25 cellular contexts compared by ENCODE assay signal in genomic region chr2:111667001-111667400, GRCh38.
DNase-seq lines count a peak whose midpoint lies in the region; ATAC-seq and TF ChIP-seq lines count a peak whose summit lies in the region.
"Had no signal": no experiment of that assay in that cellular context is flagged by ENCODE, and none has a peak within 500 bp of the region (broad histone marks: within the 10 kb centered on the region; RNA-seq: fewer than 3 reads in every experiment).

No MANE protein-coding gene starts in this region.

- H3K9me3 ChIP-seq in Panc1 (ENCODE audit: control insufficient read depth, insufficient read depth, low read depth, low read length) (no peaks in the 10 kb centered on the region), thyroid gland (no peaks in the 10 kb centered on the region)
- H3K9me3 ChIP-seq: A549, BE2C, Peyer's patch, SJSA1 had no signal

- peak overlapping the region; percentile 20 for H2AFZ ChIP-seq in ACC112 (ENCODE audit: low read length, unreplicated experiment)

- POLR2A ChIA-PET in Panc1 (lab: Charles Lee), result no interaction called here

- no peaks in the 10 kb centered on the region for H3K79me2 ChIP-seq in ACC112 (ENCODE audit: control insufficient read depth, insufficient read depth, low read length, unreplicated experiment)

- H3K27me3 ChIP-seq in ACC112 (ENCODE audit: insufficient read depth, low read length) (no peaks in the 10 kb centered on the region), Panc1 (ENCODE audit: control insufficient read depth, insufficient read depth, low read length) (no peaks in the 10 kb centered on the region), thyroid gland (no peaks in the 10 kb centered on the region)
- H3K27me3 ChIP-seq: BE2C, Peyer's patch, SJSA1 had no signal

- DNase-seq in Panc1 (ENCODE audit: low read depth, low spot score) (no peak), ecto neural progenitor cell (ENCODE audit: low spot score) (peak; percentile 13), thyroid gland (no peak), NCI-H446 (lab: John Stamatoyannopoulos, UW) (no peak), Right ventricle myocardium inferior (ENCODE audit: missing footprints) (no peak)
- DNase-seq: BE2C; COR-L47; DMS 273 treated with DMSO at 0.1 percent for 48 hours; DMS79 treated with DMSO at 0.1 percent for 48 hours; H7; MM.1S; NCI-H1048; NCI-H1436; NCI-H1930; NCI-H2227 treated with DMSO at 0.1 percent for 48 hours; NCI-H510A treated with DMSO at 0.1 percent for 48 hours; NCI-H774; NK-92 treated with Interleukin-12 subunit alpha and Interleukin-12 subunit beta, amount 100 ng/mL, for 24 hours; Peyer's patch had no signal

- H3K4me1 ChIP-seq in ACC112 (ENCODE audit: control insufficient read depth, insufficient read depth, low read length, unreplicated experiment) (peaks cover 19% of the 10 kb centered on the region), Panc1 (ENCODE audit: control insufficient read depth, insufficient read depth, low read length) (peaks cover 11% of the 10 kb centered on the region; the same call in 1 of the 2 replicates), thyroid gland (peaks cover 9 to 41% of the 10 kb centered on the region in 2 donors)
- H3K4me1 ChIP-seq: BE2C had no signal

- intact Hi-C loops in Panc1 (cut with micrococcal nuclease; ENCODE audit: unreplicated experiment) (no loop called here), thyroid gland (cut with DNase I) (no loop called here), Right ventricle myocardium inferior (cut with DNase I) (no loop called here)

- no peaks in the 10 kb centered on the region for H3K36me3 ChIP-seq in ACC112 (ENCODE audit: insufficient read depth, low read length)
- H3K36me3 ChIP-seq in Panc1 (ENCODE audit: control insufficient read depth, insufficient read depth, low read length), result no peaks in the 10 kb centered on the region
- no peaks in the 10 kb centered on the region for H3K36me3 ChIP-seq in thyroid gland
- H3K36me3 ChIP-seq: BE2C, Peyer's patch, SJSA1 had no signal

- no peak for TF ChIP-seq CTCF in Panc1 (IDR thresholded peaks at IDR 0.05)
- TF ChIP-seq CTCF in thyroid gland (IDR thresholded peaks at IDR 0.05), result no peak

- H3K27ac ChIP-seq in ACC112 (ENCODE audit: low read depth, low read length), result peak overlapping the region; percentile 20; the same call in 1 of the 2 replicates
- H3K27ac ChIP-seq in Panc1 (ENCODE audit: low read length), result 0 out of 2 replicates have a peak overlapping the region, but pooled peaks have one; percentile 46
- H3K27ac ChIP-seq in thyroid gland, result peak overlapping the region in 2 of 3 donors; percentile 19 to 66
- H3K27ac ChIP-seq: HL-60, Peyer's patch, SJSA1 had no signal

- BruUV-seq in Panc1 (replicated peaks; lab: Mats Ljungman, UMichigan), result no TSS peak

- ATAC-seq in Panc1 (no peak), HG03095 (IDR thresholded peaks at IDR 0.05; ENCODE audit: unreplicated experiment) (no peak), Right ventricle myocardium inferior (no peak)
- ATAC-seq: GM12878 had no signal

- CTCF ChIA-PET in Panc1 (lab: Charles Lee), result no interaction called here

- H3K4me3 ChIP-seq in ACC112 (ENCODE audit: low read depth, low read length) (no peak overlapping the region), Panc1 (ENCODE audit: low read depth in 2 of 2, low read length in 2 of 2) (no peak overlapping the region), thyroid gland (replicated peaks in 1 of 3) (no peak overlapping the region)
- H3K4me3 ChIP-seq: A549, GM12878, Peyer's patch, SJSA1 had no signal

- WGBS in thyroid gland, 2 donors, result 81 to 89% methylated on average over 8 of the region's 8 CpGs

- in situ Hi-C loops in Panc1 (cut with HindIII; ENCODE audit: low pct_unique_long_range_greater_than_20kb, low sequenced_read_pairs), result no loop called here

- TF ChIP-seq POLR2A in thyroid gland (IDR thresholded peaks at IDR 0.05), result no peak
